ENCODE assay signal across 31 cellular contexts in the genomic region with DNA sequence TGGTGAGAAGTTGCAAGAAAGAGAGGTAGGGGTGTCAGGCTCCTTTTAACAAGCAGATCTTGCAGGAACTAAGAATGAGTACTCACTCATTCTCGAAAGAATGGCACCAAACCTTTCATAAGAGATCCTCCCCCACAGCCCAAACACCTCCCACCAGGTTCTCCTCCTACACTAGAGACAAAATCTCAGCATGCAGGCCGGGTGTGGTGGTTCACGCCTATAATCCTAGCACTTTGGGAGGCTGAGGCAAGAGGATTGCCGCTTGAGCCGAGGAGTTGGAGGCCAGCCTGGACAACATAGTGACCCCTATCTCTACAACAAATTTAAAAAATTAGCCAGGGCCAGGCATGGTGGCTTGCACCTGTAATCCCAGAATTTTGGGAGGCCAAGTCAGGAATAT.
"Had no signal": no experiment of that assay in that cellular context is flagged by ENCODE, and none has a peak within 500 bp of the region (broad histone marks: within the 10 kb centered on the region; RNA-seq: fewer than 3 reads in every experiment).

No MANE protein-coding gene starts in this region.

- H3K9me3 ChIP-seq: adrenal gland, body of pancreas, colonic mucosa, gastrocnemius medialis, heart left ventricle, SK-N-SH had no signal

- H3K36me3 ChIP-seq: adrenal gland, colonic mucosa, gastrocnemius medialis, heart left ventricle had no signal

- H3K27ac ChIP-seq: body of pancreas, colonic mucosa, foreskin keratinocyte, gastrocnemius medialis, heart left ventricle had no signal

- H3K9me3 Mint-ChIP-seq: activated naive CD8-positive, alpha-beta T cell treated with anti-CD3 and anti-CD28 coated beads, Interleukin-2, amount 50 U/mL, for 24 hours; activated T-cell treated with anti-CD3 and anti-CD28 coated beads, Interleukin-2, amount 50 U/mL, for 24 hours; T-cell had no signal

- H3K27me3 ChIP-seq: adrenal gland, body of pancreas, colonic mucosa, gastrocnemius medialis, heart left ventricle had no signal

- H3K27me3 Mint-ChIP-seq: activated naive CD4-positive, alpha-beta T cell treated with anti-CD3 and anti-CD28 coated beads, Interleukin-2, amount 10 ng/mL, durations not matched to agents 7 days and 5 days; activated naive CD8-positive, alpha-beta T cell treated with anti-CD3 and anti-CD28 coated beads, Interleukin-2, amount 50 U/mL, for 24 hours; activated T-cell treated with anti-CD3 and anti-CD28 coated beads, Interleukin-2, amount 50 U/mL, for 24 hours; T-cell had no signal

- H3K4me3 Mint-ChIP-seq: activated CD8-positive, alpha-beta T cell treated with anti-CD3 and anti-CD28 coated beads, Interleukin-2, amount 10 ng/mL, durations not matched to agents 7 days and 5 days; activated naive CD4-positive, alpha-beta T cell treated with anti-CD3 and anti-CD28 coated beads, Interleukin-2, amount 10 ng/mL, durations not matched to agents 7 days and 5 days; activated naive CD8-positive, alpha-beta T cell treated with anti-CD3 and anti-CD28 coated beads, Interleukin-2, amount 50 U/mL, for 24 hours; activated T-cell treated with anti-CD3 and anti-CD28 coated beads, Interleukin-2, amount 50 U/mL, for 24 hours; T-cell had no signal

- H3K27ac Mint-ChIP-seq: activated naive CD4-positive, alpha-beta T cell treated with anti-CD3 and anti-CD28 coated beads, Interleukin-2, amount 50 U/mL, for 72 hours; activated naive CD8-positive, alpha-beta T cell treated with anti-CD3 and anti-CD28 coated beads, Interleukin-2, amount 50 U/mL, for 24 hours; activated T-cell treated with anti-CD3 and anti-CD28 coated beads, Interleukin-2, amount 50 U/mL, for 24 hours; activated T-cell treated with anti-CD3 and anti-CD28 coated beads, Interleukin-2, amount 50 U/mL, for 72 hours; T-cell had no signal

- DNase-seq: activated CD4-positive, alpha-beta T cell treated with anti-CD3 and anti-CD28 coated beads for 4 hours; activated CD4-positive, alpha-beta T cell treated with anti-CD3 and anti-CD28 coated beads, Interleukin-2, amount 50 U/mL, for 4 hours; activated CD4-positive, CD25-positive, alpha-beta regulatory T cell; activated CD4-positive, CD25-positive, alpha-beta regulatory T cell treated with anti-CD3 and anti-CD28 coated beads, Interleukin-2, amount 50 U/mL, for 72 hours; activated CD8-positive, alpha-beta T cell treated with anti-CD3 and anti-CD28 coated beads, Interleukin-2, amount 10 ng/mL, durations not matched to agents 7 days and 5 days; activated gamma-delta T cell; activated naive CD4-positive, alpha-beta T cell; activated naive CD4-positive, alpha-beta T cell treated with anti-CD3 and anti-CD28 coated beads, Interleukin-2, amount 10 ng/mL, durations not matched to agents 7 days and 5 days; activated naive CD8-positive, alpha-beta T cell treated with anti-CD3 and anti-CD28 coated beads, Interleukin-2, amount 50 U/mL, for 24 hours; activated T-cell treated with anti-CD3 and anti-CD28 coated beads for 4 hours; activated T-cell treated with anti-CD3 and anti-CD28 coated beads, Interleukin-2, amount 50 U/mL, for 24 hours; activated T-cell treated with anti-CD3 and anti-CD28 coated beads, Interleukin-2, amount 50 U/mL, for 72 hours; amygdala; aorta; body of pancreas; caudate nucleus; cerebellar nuclear complex; colonic mucosa; effector CD8-positive, alpha-beta T cell; foreskin keratinocyte; gastrocnemius medialis; glutamatergic neuron; heart left ventricle; hypothalamus; SK-N-SH; SW 1271; T-cell; T-helper 2 cell had no signal

- H3K4me1 ChIP-seq: body of pancreas, colonic mucosa, foreskin keratinocyte, gastrocnemius medialis had no signal

- H3K4me3 ChIP-seq: adrenal gland, body of pancreas, colonic mucosa, gastrocnemius medialis, heart left ventricle had no signal

- ATAC-seq: activated CD8-positive, alpha-beta T cell treated with anti-CD3 and anti-CD28 coated beads, Interleukin-2, amount 10 ng/mL, durations not matched to agents 7 days and 5 days; activated naive CD4-positive, alpha-beta T cell treated with anti-CD3 and anti-CD28 coated beads, Interleukin-2, amount 50 U/mL, for 72 hours; activated naive CD8-positive, alpha-beta T cell treated with anti-CD3 and anti-CD28 coated beads, Interleukin-2, amount 50 U/mL, for 24 hours; activated T-cell treated with anti-CD3 and anti-CD28 coated beads, Interleukin-2, amount 50 U/mL, for 72 hours; body of pancreas; esophagus mucosa; foreskin keratinocyte; gastrocnemius medialis; heart left ventricle; T-cell had no signal
